Comparison of ENCODE assay signal across 27 cellular contexts in the genomic region with DNA sequence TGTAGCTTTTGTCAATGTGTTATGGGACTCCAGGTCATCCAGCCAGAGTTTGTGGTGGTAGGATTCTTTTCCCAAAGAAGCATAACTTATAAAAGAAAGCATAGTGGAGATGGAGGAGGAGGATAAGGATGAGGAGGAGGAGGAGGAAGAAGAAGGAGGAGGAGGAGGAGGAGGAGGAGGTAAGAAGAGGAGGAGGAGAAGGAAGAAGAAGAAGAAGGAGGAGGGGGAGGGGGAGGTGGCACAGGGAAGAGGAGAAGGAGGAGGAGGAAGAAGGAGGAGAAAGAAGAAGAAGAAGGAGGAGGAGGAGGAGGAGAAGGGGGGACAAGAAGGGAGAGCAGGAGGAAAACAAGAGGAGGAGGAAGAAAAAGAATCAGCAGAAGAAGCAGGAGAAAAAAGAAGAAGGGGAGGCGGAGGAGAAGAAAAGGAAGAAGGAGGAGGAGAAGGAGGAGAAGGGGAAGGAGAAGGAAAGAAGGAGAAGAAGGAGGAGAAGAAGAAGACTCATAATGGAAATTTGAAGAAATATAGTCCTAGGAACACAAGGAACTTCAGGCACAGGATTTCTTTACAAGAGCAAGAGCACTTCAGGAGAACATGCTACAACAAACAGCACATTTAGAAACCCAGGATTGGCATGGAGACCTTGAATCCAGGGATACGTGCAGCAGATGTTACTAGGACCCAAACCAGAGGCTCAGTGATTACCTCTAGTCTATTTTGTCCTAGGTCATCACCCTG. TPM values are rescaled to one million over a fixed set of nuclear protein-coding genes. Genes with fewer than 3 reads are reported as not detected.
"Had no signal": no experiment of that assay in that cellular context is flagged by ENCODE, and none has a peak within 500 bp of the region (broad histone marks: within the 10 kb centered on the region; RNA-seq: fewer than 3 reads in every experiment).

No MANE protein-coding gene starts in this region.

- H3K27ac ChIP-seq: brain microvascular endothelial cell, cardiac muscle cell, RWPE1, SJCRH30, WERI-Rb-1 had no signal

- H3K4me1 ChIP-seq: SJCRH30 had no signal

- H3K9ac ChIP-seq: SK-N-SH had no signal

- H3K4me3 ChIP-seq: cardiac muscle cell, SJCRH30 had no signal

- H3K4me2 ChIP-seq: SK-N-SH had no signal

- H3K9me3 ChIP-seq: SJCRH30, SK-N-SH had no signal

- DNase-seq: activated CD4-positive, alpha-beta T cell treated with anti-CD3 and anti-CD28 coated beads for 4 hours; activated CD8-positive, alpha-beta memory T cell treated with anti-CD3 and anti-CD28 coated beads, Interleukin-2, amount 50 U/mL, for 4 hours; activated CD8-positive, alpha-beta T cell treated with anti-CD3 and anti-CD28 coated beads for 36 hours; activated gamma-delta T cell treated with Interleukin-2 at 50 U/mL for 16 hours; activated naive CD4-positive, alpha-beta T cell treated with anti-CD3 and anti-CD28 coated beads, Interleukin-2, amount 10 ng/mL, durations not matched to agents 7 days and 5 days; activated naive CD8-positive, alpha-beta T cell treated with anti-CD3 and anti-CD28 coated beads for 36 hours; activated T-cell treated with anti-CD3 and anti-CD28 coated beads, Interleukin-2, amount 50 U/mL, for 72 hours; brain microvascular endothelial cell; NCI-H1092; NCI-H1930; NCI-H345; NCI-H510A; NCI-H526 treated with DMSO at 0.1 percent for 48 hours; NCI-H82; Right ventricle myocardium superior; SK-N-SH; T-helper 1 cell; WERI-Rb-1 had no signal

- H3K27me3 ChIP-seq: brain microvascular endothelial cell, cardiac muscle cell, SJCRH30 had no signal

- H3K36me3 ChIP-seq: brain microvascular endothelial cell, cardiac muscle cell, SJCRH30, WERI-Rb-1 had no signal

- ATAC-seq: activated CD4-positive, CD25-positive, alpha-beta regulatory T cell treated with anti-CD3 and anti-CD28 coated beads, Interleukin-2, amount 50 U/mL, for 24 hours; activated CD8-positive, alpha-beta T cell treated with anti-CD3 and anti-CD28 coated beads for 36 hours; activated T-cell treated with anti-CD3 and anti-CD28 coated beads, Interleukin-2, amount 50 U/mL, for 72 hours; Panc1 had no signal

RNA-seq across cellular contexts. Expression of gene TSPAN8, which starts 22.6 kb away (rescaled TPM):
- total RNA-seq: activated CD8-positive, alpha-beta T cell treated with anti-CD3 and anti-CD28 coated beads for 36 hours; activated naive CD8-positive, alpha-beta T cell treated with anti-CD3 and anti-CD28 coated beads for 36 hours; activated T-cell treated with anti-CD3 and anti-CD28 coated beads, Interleukin-2, amount 50 U/mL, for 72 hours; activated T-helper 2 cell treated with anti-CD3 and anti-CD28 coated beads, Interferon-gamma antibody, Interleukin-2, Interleukin-4, amounts not matched to agents 10 μg/mL and 5 μg/mL and 100 μg/mL, durations not matched to agents 14 hours and 24 hours and 36 hours; cardiac muscle cell; M059J; OCI-LY7; Right ventricle myocardium superior; T-helper 2 cell treated with Interferon-gamma antibody and Interleukin-4, amounts not matched to agents 100 ng/mL and 5 ng/mL, for 36 hours had no signal
